In the genomic region with DNA sequence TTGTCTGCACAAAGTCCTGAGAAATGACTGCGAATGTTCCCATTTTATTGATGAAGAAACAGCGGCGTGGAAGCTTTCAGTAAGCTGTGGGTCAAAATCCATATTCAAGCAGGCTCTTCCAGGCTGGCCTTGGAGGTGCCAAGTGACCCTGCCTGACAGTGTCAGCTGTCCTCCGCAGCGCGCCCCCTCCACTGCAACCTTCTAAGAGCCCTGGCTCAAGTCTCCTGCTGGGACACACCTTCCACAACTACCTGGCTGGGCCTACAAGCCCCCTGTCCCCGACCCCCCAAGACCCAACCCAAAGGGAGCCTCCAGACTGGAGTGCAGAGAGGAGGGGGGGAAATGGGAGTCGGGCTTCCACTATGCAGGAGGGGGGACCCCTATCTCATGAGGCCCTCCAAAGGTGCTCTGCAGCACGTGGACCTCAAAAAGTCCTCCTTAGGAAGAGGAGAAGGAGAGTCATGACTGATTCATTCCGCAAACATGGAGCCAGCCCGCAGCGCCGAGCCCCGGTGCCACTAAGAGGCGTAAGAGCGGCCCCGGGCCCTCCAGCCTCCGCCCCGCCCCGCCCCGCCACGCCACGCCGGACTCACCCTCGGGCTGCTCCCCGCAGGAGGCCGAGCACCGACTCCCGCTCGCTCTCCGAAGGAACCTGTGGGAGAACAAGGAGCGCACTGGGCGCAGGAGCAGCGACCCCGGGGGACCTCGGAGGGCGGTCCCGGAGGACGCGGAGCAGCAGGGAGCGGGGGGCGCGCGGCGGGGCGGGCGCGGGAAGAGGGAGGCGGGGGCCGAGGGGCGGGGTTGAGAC, we compare ENCODE assay signal across 9 cellular contexts. TPM values are rescaled to one million over a fixed set of nuclear protein-coding genes. Genes with fewer than 3 reads are reported as not detected.
DNase-seq lines count a peak whose midpoint lies in the region; ATAC-seq and TF ChIP-seq lines count a peak whose summit lies in the region.
"Had no signal": no experiment of that assay in that cellular context is flagged by ENCODE, and none has a peak within 500 bp of the region (broad histone marks: within the 10 kb centered on the region; RNA-seq: fewer than 3 reads in every experiment).

No MANE protein-coding gene starts in this region.

- H3K9me3 Mint-ChIP-seq in GM23338 = peaks cover 13% of the 10 kb centered on the region; the same call in 2 of the 3 replicates
- H3K9me3 Mint-ChIP-seq in stimulated activated naive CD8-positive, alpha-beta T cell treated with anti-CD3 and anti-CD28 coated beads, Interleukin-15, Interleukin-2, amounts not matched to agents 100 ng/mL and 50 ng/mL, for 24 hours = no peaks in the 10 kb centered on the region

- H3K36me3 Mint-ChIP-seq in GM23338 (ENCODE audit: low read depth) = peaks cover 12% of the 10 kb centered on the region
- no peaks in the 10 kb centered on the region for H3K36me3 Mint-ChIP-seq in stimulated activated naive CD8-positive, alpha-beta T cell treated with anti-CD3 and anti-CD28 coated beads, Interleukin-15, Interleukin-2, amounts not matched to agents 100 ng/mL and 50 ng/mL, for 24 hours (ENCODE audit: low read depth)

- H3K27me3 Mint-ChIP-seq in GM23338 (ENCODE audit: insufficient read depth, low read depth, poor library complexity) = peaks cover 33% of the 10 kb centered on the region
- peaks cover 53% of the 10 kb centered on the region for H3K27me3 Mint-ChIP-seq in stimulated activated naive CD8-positive, alpha-beta T cell treated with anti-CD3 and anti-CD28 coated beads, Interleukin-15, Interleukin-2, amounts not matched to agents 100 ng/mL and 50 ng/mL, for 24 hours

- peak overlapping the region; percentile 95 for H2AFZ ChIP-seq in GM23338

- peak overlapping the region; percentile 83 for H3K4me3 Mint-ChIP-seq in GM23338
- peak overlapping the region; percentile 69 for H3K4me3 Mint-ChIP-seq in stimulated activated naive CD8-positive, alpha-beta T cell treated with anti-CD3 and anti-CD28 coated beads, Interleukin-15, Interleukin-2, amounts not matched to agents 100 ng/mL and 50 ng/mL, for 24 hours

- intact Hi-C loops in lower leg skin (cut with DNase I; ENCODE audit: low total_unique reads) = no loop called here

- no peak overlapping the region for H3K27ac ChIP-seq in GM23338 (ENCODE audit: low read depth)

- H3K27ac Mint-ChIP-seq in GM23338 = no peak overlapping the region
- no peak overlapping the region for H3K27ac Mint-ChIP-seq in stimulated activated naive CD8-positive, alpha-beta T cell treated with anti-CD3 and anti-CD28 coated beads, Interleukin-15, Interleukin-2, amounts not matched to agents 100 ng/mL and 50 ng/mL, for 24 hours

- H3K27me3 ChIP-seq in GM23338 (ENCODE audit: insufficient read depth) = peaks cover 24% of the 10 kb centered on the region

- H3K4me1 Mint-ChIP-seq in GM23338 = peaks cover 23% of the 10 kb centered on the region
- peaks cover 19% of the 10 kb centered on the region for H3K4me1 Mint-ChIP-seq in stimulated activated naive CD8-positive, alpha-beta T cell treated with anti-CD3 and anti-CD28 coated beads, Interleukin-15, Interleukin-2, amounts not matched to agents 100 ng/mL and 50 ng/mL, for 24 hours (ENCODE audit: low read depth)

- H3K4me2 ChIP-seq in GM23338 = peak overlapping the region; percentile 93

- 0 out of 2 replicates have a peak, but pooled peaks cover 4% of the 10 kb centered on the region for H3F3A ChIP-seq in GM23338 (replicated peaks; ENCODE audit: low read depth)

- H3K79me2 ChIP-seq in GM23338 (replicated peaks; ENCODE audit: insufficient read depth) = no peaks in the 10 kb centered on the region

- H3K9me2 ChIP-seq in GM23338 (ENCODE audit: insufficient read depth) = no peaks in the 10 kb centered on the region

- TF ChIP-seq CTCF in GM23338 (conservative IDR thresholded peaks at IDR 0.05; ENCODE audit: low read depth in 2 of 2) (no peak), lower leg skin (IDR thresholded peaks at IDR 0.05) (no peak)

- TF ChIP-seq POLR2A in lower leg skin (IDR thresholded peaks at IDR 0.05) = no peak

- no peaks in the 10 kb centered on the region; the same call in 1 of the 2 replicates for H4K20me1 ChIP-seq in GM23338 (replicated peaks; ENCODE audit: insufficient read depth)

- DNase-seq in A172 (ENCODE audit: low spot score) (peak; percentile 57), GM23338 (ENCODE audit: low spot score) (peak; percentile 54), SK-N-DZ (ENCODE audit: low spot score) (peak; percentile 45), dedifferentiated amniotic fluid mesenchymal stem cell (ENCODE audit: extremely low spot score) (peak; percentile 63), lower leg skin (ENCODE audit: low spot score in 2 of 2) (peak in 1 of 2 donors; percentile 92), NCI-H2029 (lab: John Stamatoyannopoulos, UW) (no peak), superior temporal gyrus (ENCODE audit: extremely low spot score) (no peak)

- WGBS in lower leg skin, 2 donors = 19 to 38% methylated on average over 14 to 30 of the region's 51 CpGs

- H3K4me3 ChIP-seq in GM23338 (peak overlapping the region; percentile 88), lower leg skin (ENCODE audit: low read depth, poor library complexity, severe bottlenecking) (peak overlapping the region; percentile 70)

- H3K36me3 ChIP-seq in GM23338 (ENCODE audit: insufficient read depth) = no peaks in the 10 kb centered on the region

- peaks cover 6% of the 10 kb centered on the region for H3K4me1 ChIP-seq in GM23338 (ENCODE audit: insufficient read depth)

- ATAC-seq in GM23338 = peak; percentile 58

TF ChIP-seq in GM23338, 12 proteins besides CTCF, POLR2A, EP300 and RAD21:
- TF ChIP-seq POLR2AphosphoS5 (IDR thresholded peaks at IDR 0.05; ENCODE audit: low read depth) = 0 out of 2 replicates have a peak, but pooled peaks have one; percentile 6
- TF ChIP-seq EZH2 (IDR thresholded peaks at IDR 0.05; ENCODE audit: low read depth, unreplicated experiment) = no peak
TF ChIP-seq in GM23338: peak in this region for 1.

RNA-seq across cellular contexts. Expression of a gene that starts 0.6 kb away (rescaled TPM):
- 11.6 and 19.1 TPM in 2 replicates for total RNA-seq in A172 (2014; rRNA removed; shearing (Covaris generic))
- 4.2 and 6.6 TPM in 2 replicates for total RNA-seq in GM23338 (2014; rRNA removed; shearing (Covaris generic))
- 5.6 and 7.4 TPM in 2 replicates for polyA plus RNA-seq in GM23338 (2016; fragmentation: Nextera tagmentation; extraction: Ambion mirVana)
- polyA plus RNA-seq in SK-N-DZ (2014; cell fraction: cytosol; rRNA removed) = 5.8 and 8.7 TPM in 2 replicates
- polyA plus RNA-seq in SK-N-DZ (2014; cell fraction: nucleus; rRNA removed) = 38.7 and 55.2 TPM in 2 replicates
- 1 to 10 TPM; 1.9 to 8.9 (median 6.3) TPM for total RNA-seq in lower leg skin

RNA-seq across cellular contexts. Expression of a gene that starts 14.6 kb away (rescaled TPM):
- not detected in 2 replicates for total RNA-seq in A172 (2014; rRNA removed; shearing (Covaris generic))
- not detected in 2 replicates for total RNA-seq in GM23338 (2014; rRNA removed; shearing (Covaris generic))
- polyA plus RNA-seq in GM23338 (2016; fragmentation: Nextera tagmentation; extraction: Ambion mirVana) = not detected in 2 replicates
- not detected in 2 replicates for polyA plus RNA-seq in SK-N-DZ (2014; cell fraction: cytosol; rRNA removed)
- polyA plus RNA-seq in SK-N-DZ (2014; cell fraction: nucleus; rRNA removed) = not detected in 2 replicates
- 1 to 10 TPM; 6.2 to 9.7 (median 9.0) TPM for total RNA-seq in lower leg skin
- total RNA-seq: frontal cortex had no signal

RNA-seq across cellular contexts. Expression of a gene that starts 52.1 kb away (rescaled TPM):
- total RNA-seq in A172 (2014; rRNA removed; shearing (Covaris generic)) = 0.24 TPM in 1 of 2 replicates, not detected in the other
- total RNA-seq in GM23338 (2014; rRNA removed; shearing (Covaris generic)) = 0.07 and 0.12 TPM in 2 replicates
- polyA plus RNA-seq in GM23338 (2016; fragmentation: Nextera tagmentation; extraction: Ambion mirVana) = 0.10 TPM in 1 of 2 replicates, not detected in the other
- not detected in 2 replicates for polyA plus RNA-seq in SK-N-DZ (2014; cell fraction: cytosol; rRNA removed)
- polyA plus RNA-seq in SK-N-DZ (2014; cell fraction: nucleus; rRNA removed) = not detected in 2 replicates
- under 1 TPM in 1 of 4 donors, not detected in 3; 0.30 TPM for total RNA-seq in lower leg skin
- total RNA-seq: frontal cortex had no signal

RNA-seq across cellular contexts. Expression of a gene that starts 53.6 kb away (rescaled TPM):
- 74.8 and 84.6 TPM in 2 replicates for total RNA-seq in A172 (2014; rRNA removed; shearing (Covaris generic))
- total RNA-seq in GM23338 (2014; rRNA removed; shearing (Covaris generic)) = 17.5 and 22.1 TPM in 2 replicates
- polyA plus RNA-seq in GM23338 (2016; fragmentation: Nextera tagmentation; extraction: Ambion mirVana) = 14.7 and 15.4 TPM in 2 replicates
- 8.1 and 12.4 TPM in 2 replicates for polyA plus RNA-seq in SK-N-DZ (2014; cell fraction: cytosol; rRNA removed)
- 7.7 and 8.8 TPM in 2 replicates for polyA plus RNA-seq in SK-N-DZ (2014; cell fraction: nucleus; rRNA removed)
- 10 to 100 TPM; 33.2 to 44.1 (median 37.9) TPM for total RNA-seq in lower leg skin

Comparison
In these comparisons a context has a peak if more than half of its experiments do, and no peak if none do; other contexts are left out.
1. DNase-seq: peak in A172 (single experiment), GM23338 (single experiment), SK-N-DZ (single experiment) and dedifferentiated amniotic fluid mesenchymal stem cell (single experiment); none in NCI-H2029 (single experiment) and superior temporal gyrus (single experiment).